In genomic region chr11:54832676-54833075, GRCh38 we compare ENCODE assay signal across 27 cellular contexts.
"Had no signal": no experiment of that assay in that cellular context is flagged by ENCODE, and none has a peak within 500 bp of the region (broad histone marks: within the 10 kb centered on the region; RNA-seq: fewer than 3 reads in every experiment).

No MANE protein-coding gene starts in this region.

- H3K9me3 ChIP-seq: thyroid gland had no signal

- H3K4me1 Mint-ChIP-seq: naive thymus-derived CD4-positive, alpha-beta T cell; natural killer cell; nephron; neural progenitor cell; stimulated activated effector memory CD8-positive, alpha-beta T cell treated with anti-CD3 and anti-CD28 coated beads, Interleukin-12 subunit alpha, Interleukin-12 subunit beta, amount 100 ng/mL, for 72 hours; stimulated activated naive B cell treated with anti-CD40 and anti-IgM and Interleukin-4, amounts not matched to agents 10 μg/mL and 1 μg/mL and 100 μg/mL, for 72 hours; stimulated activated naive CD8-positive, alpha-beta T cell treated with anti-CD3 and anti-CD28 coated beads, Interleukin-15, amount 100 ng/mL, for 72 hours had no signal

- H3K27me3 Mint-ChIP-seq: naive thymus-derived CD4-positive, alpha-beta T cell; progenitor cell of endocrine pancreas; stimulated activated naive B cell treated with anti-CD40 and anti-IgM and Interleukin-4, amounts not matched to agents 10 μg/mL and 1 μg/mL and 100 μg/mL, for 72 hours; stimulated activated naive CD8-positive, alpha-beta T cell treated with anti-CD3 and anti-CD28 coated beads, Interleukin-15, amount 100 ng/mL, for 72 hours had no signal

- H3K36me3 ChIP-seq: neural progenitor cell, ovary, right lobe of liver, thoracic aorta, thyroid gland, tibial nerve, upper lobe of left lung, vagina had no signal

- DNase-seq: naive thymus-derived CD4-positive, alpha-beta T cell; natural killer cell; occipital lobe; ovary; psoas muscle; right lobe of liver; stimulated activated CD4-positive, alpha-beta T cell treated with anti-CD3 and anti-CD28 coated beads, Interleukin-15, amount 100 ng/mL, for 24 hours; stimulated activated CD4-positive, alpha-beta T cell treated with anti-CD3 and anti-CD28 coated beads, Interleukin-2, amount 100 ng/mL, for 24 hours; stimulated activated CD4-positive, alpha-beta T cell treated with anti-CD3 and anti-CD28 coated beads, Interleukin-2, amount 100 ng/mL, for 48 hours; stimulated activated CD4-positive, alpha-beta T cell treated with anti-CD3 and anti-CD28 coated beads, Interleukin-4, amount 100 ng/mL, for 24 hours; stimulated activated naive B cell treated with anti-CD40 and anti-IgM and Interleukin-4, amounts not matched to agents 10 μg/mL and 1 μg/mL and 100 μg/mL, for 72 hours; stimulated activated naive CD4-positive, alpha-beta T cell treated with Interleukin-2 at 50 U/mL for 16 hours; stimulated activated naive CD8-positive, alpha-beta T cell treated with anti-CD3 and anti-CD28 coated beads, Interleukin-15, amount 100 ng/mL, for 72 hours; thyroid gland; trophoblast cell; upper lobe of left lung had no signal

- H3K27ac Mint-ChIP-seq: naive thymus-derived CD4-positive, alpha-beta T cell; natural killer cell; nephron; neural progenitor cell; progenitor cell of endocrine pancreas; stimulated activated effector memory CD8-positive, alpha-beta T cell treated with anti-CD3 and anti-CD28 coated beads, Interleukin-12 subunit alpha, Interleukin-12 subunit beta, amount 100 ng/mL, for 72 hours; stimulated activated naive B cell treated with anti-CD40 and anti-IgM and Interleukin-4, amounts not matched to agents 10 μg/mL and 1 μg/mL and 100 μg/mL, for 72 hours; stimulated activated naive CD8-positive, alpha-beta T cell treated with anti-CD3 and anti-CD28 coated beads, Interleukin-15, amount 100 ng/mL, for 72 hours had no signal

- H3K36me3 Mint-ChIP-seq: neural progenitor cell; stimulated activated effector memory CD8-positive, alpha-beta T cell treated with anti-CD3 and anti-CD28 coated beads, Interleukin-12 subunit alpha, Interleukin-12 subunit beta, amount 100 ng/mL, for 72 hours had no signal

- H3K4me1 ChIP-seq: neural progenitor cell, parathyroid adenoma, psoas muscle, right lobe of liver, thyroid gland, tibial nerve, upper lobe of left lung, vagina had no signal

- H3K27me3 ChIP-seq: neural progenitor cell, ovary, right lobe of liver, thyroid gland, tibial nerve, upper lobe of left lung, vagina had no signal

- ATAC-seq: naive thymus-derived CD4-positive, alpha-beta T cell; natural killer cell; psoas muscle; right cardiac atrium; right lobe of liver; stimulated activated effector memory CD8-positive, alpha-beta T cell treated with anti-CD3 and anti-CD28 coated beads, Interleukin-12 subunit alpha, Interleukin-12 subunit beta, amount 100 ng/mL, for 72 hours; stimulated activated naive B cell treated with anti-CD40 and anti-IgM and Interleukin-4, amounts not matched to agents 10 μg/mL and 1 μg/mL and 100 μg/mL, for 72 hours; stimulated activated naive CD8-positive, alpha-beta T cell treated with anti-CD3 and anti-CD28 coated beads, Interleukin-15, amount 100 ng/mL, for 72 hours had no signal

- H3K9ac ChIP-seq: neural progenitor cell, parathyroid adenoma had no signal

- H3K27ac ChIP-seq: neural progenitor cell, ovary, parathyroid adenoma, psoas muscle, right lobe of liver, skin epidermis, thoracic aorta, thyroid gland, tibial nerve, upper lobe of left lung, vagina had no signal

- H3K4me3 Mint-ChIP-seq: naive thymus-derived CD4-positive, alpha-beta T cell; natural killer cell; nephron; neural progenitor cell; stimulated activated effector memory CD8-positive, alpha-beta T cell treated with anti-CD3 and anti-CD28 coated beads, Interleukin-12 subunit alpha, Interleukin-12 subunit beta, amount 100 ng/mL, for 72 hours; stimulated activated naive B cell treated with anti-CD40 and anti-IgM and Interleukin-4, amounts not matched to agents 10 μg/mL and 1 μg/mL and 100 μg/mL, for 72 hours; stimulated activated naive CD8-positive, alpha-beta T cell treated with anti-CD3 and anti-CD28 coated beads, Interleukin-15, amount 100 ng/mL, for 72 hours had no signal

- H3K4me3 ChIP-seq: neural progenitor cell, ovary, psoas muscle, right lobe of liver, skin epidermis, smooth muscle cell, thoracic aorta, thyroid gland, tibial nerve, upper lobe of left lung, vagina had no signal
